In genomic region chr4:97106161-97106560, GRCh38 we compare ENCODE assay signal across 17 cellular contexts.
DNase-seq lines count a peak whose midpoint lies in the region; ATAC-seq lines count a peak whose summit lies in the region.
"Had no signal": no experiment of that assay in that cellular context is flagged by ENCODE, and none has a peak within 500 bp of the region (broad histone marks: within the 10 kb centered on the region; RNA-seq: fewer than 3 reads in every experiment).

No MANE protein-coding gene starts in this region.

- no peak for ATAC-seq in GM21737 (IDR thresholded peaks at IDR 0.05; ENCODE audit: unreplicated experiment)
- no peak for ATAC-seq in GM18870 (IDR thresholded peaks at IDR 0.05; ENCODE audit: unreplicated experiment)

- no peaks in the 10 kb centered on the region for H3K27me3 Mint-ChIP-seq in activated T-cell treated with anti-CD3 and anti-CD28 coated beads, Interleukin-2, amount 50 U/mL, for 24 hours
- H3K27me3 Mint-ChIP-seq: CD4-positive, CD25-positive, alpha-beta regulatory T cell; CD8-positive, alpha-beta memory T cell had no signal

- H3K4me3 Mint-ChIP-seq in activated T-cell treated with anti-CD3 and anti-CD28 coated beads, Interleukin-2, amount 50 U/mL, for 24 hours = no peak overlapping the region
- H3K4me3 Mint-ChIP-seq: CD4-positive, CD25-positive, alpha-beta regulatory T cell; CD8-positive, alpha-beta memory T cell had no signal

- no peaks in the 10 kb centered on the region for H3K9me3 Mint-ChIP-seq in activated T-cell treated with anti-CD3 and anti-CD28 coated beads, Interleukin-2, amount 50 U/mL, for 24 hours

- no peaks in the 10 kb centered on the region for H3K4me1 Mint-ChIP-seq in activated T-cell treated with anti-CD3 and anti-CD28 coated beads, Interleukin-2, amount 50 U/mL, for 24 hours (ENCODE audit: low read depth)
- H3K4me1 Mint-ChIP-seq: CD4-positive, CD25-positive, alpha-beta regulatory T cell; CD8-positive, alpha-beta memory T cell had no signal

- DNase-seq in DMS 273 treated with DMSO at 0.1 percent for 48 hours (lab: John Stamatoyannopoulos, UW) = peak; percentile 6
- DNase-seq in NCI-H69 (lab: John Stamatoyannopoulos, UW) = peak; percentile 35
- peak; percentile 92 for DNase-seq in cerebellar cortex (ENCODE audit: low spot score)
- peak; percentile 5 for DNase-seq in pons (ENCODE audit: low spot score)
- DNase-seq in iPS-NIHi7 (ENCODE audit: extremely low spot score) = no peak
- no peak for DNase-seq in activated T-cell treated with anti-CD3 and anti-CD28 coated beads, Interleukin-2, amount 50 U/mL, for 24 hours
- DNase-seq: ACHN; BE2C; CD4-positive, CD25-positive, alpha-beta regulatory T cell; CD8-positive, alpha-beta memory T cell; COR-L47; DMS53; DND-41; EL; GM23248 had no signal

- H3K27ac Mint-ChIP-seq in activated T-cell treated with anti-CD3 and anti-CD28 coated beads, Interleukin-2, amount 50 U/mL, for 24 hours = no peak overlapping the region
- H3K27ac Mint-ChIP-seq: CD4-positive, CD25-positive, alpha-beta regulatory T cell; CD8-positive, alpha-beta memory T cell had no signal

- no peaks in the 10 kb centered on the region for H3K36me3 Mint-ChIP-seq in activated T-cell treated with anti-CD3 and anti-CD28 coated beads, Interleukin-2, amount 50 U/mL, for 24 hours (ENCODE audit: low read depth)
- H3K36me3 Mint-ChIP-seq: CD4-positive, CD25-positive, alpha-beta regulatory T cell; CD8-positive, alpha-beta memory T cell had no signal

Comparison
In these comparisons a context has a peak if more than half of its experiments do, and no peak if none do; other contexts are left out.
1. DNase-seq: peak in DMS 273 treated with DMSO at 0.1 percent for 48 hours (single experiment), NCI-H69 (single experiment), cerebellar cortex (single experiment) and pons (single experiment); none in iPS-NIHi7 (single experiment) and activated T-cell treated with anti-CD3 and anti-CD28 coated beads, Interleukin-2, amount 50 U/mL, for 24 hours (single experiment).